10 cellular contexts compared by ENCODE assay signal in the genomic region with DNA sequence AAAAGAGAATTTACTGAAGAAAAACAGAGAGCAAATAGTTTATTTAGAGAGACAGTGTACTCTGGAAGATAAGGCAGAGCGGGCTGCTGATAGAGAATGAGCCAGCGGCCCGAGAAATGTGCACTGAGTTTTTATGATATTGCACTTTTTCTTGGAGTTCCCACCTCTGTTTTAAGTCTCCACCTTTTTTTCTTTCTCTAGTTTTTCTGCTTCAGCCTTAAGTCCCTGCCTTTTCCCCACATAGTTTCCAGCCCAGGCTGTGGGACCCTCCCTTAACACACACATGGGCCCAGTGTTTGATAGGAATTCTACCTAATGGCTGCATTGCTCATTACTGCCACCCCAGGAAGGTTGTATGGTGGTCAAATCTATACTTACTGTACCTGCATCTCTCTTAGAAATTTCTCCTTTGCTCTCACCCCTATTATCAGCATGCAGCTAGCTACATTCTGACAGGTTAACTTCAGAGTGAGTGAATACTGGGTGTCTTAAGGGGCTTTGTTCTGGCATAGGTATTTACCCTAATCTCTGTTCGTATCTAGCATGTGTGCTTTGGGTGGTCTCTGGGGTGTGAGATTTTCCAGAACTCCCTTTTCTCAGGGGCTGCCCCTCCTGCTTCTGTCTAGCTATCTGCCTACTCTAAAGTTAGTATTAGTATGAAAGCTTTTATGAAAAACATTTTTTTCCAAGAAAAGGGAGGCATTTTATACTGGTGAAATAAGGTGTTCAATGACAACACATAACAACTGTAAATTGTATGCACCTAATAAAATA.
DNase-seq lines count a peak whose midpoint lies in the region; ATAC-seq and TF ChIP-seq lines count a peak whose summit lies in the region.
"Had no signal": no experiment of that assay in that cellular context is flagged by ENCODE, and none has a peak within 500 bp of the region (broad histone marks: within the 10 kb centered on the region; RNA-seq: fewer than 3 reads in every experiment).

No MANE protein-coding gene starts in this region.

- H3K27me3 Mint-ChIP-seq in stimulated activated naive B cell treated with anti-CD40 and anti-IgM and Interleukin-4, amounts not matched to agents 10 μg/mL and 1 μg/mL and 100 μg/mL, for 72 hours, result no peaks in the 10 kb centered on the region
- H3K27me3 Mint-ChIP-seq: activated naive CD8-positive, alpha-beta T cell had no signal

- H3K36me3 Mint-ChIP-seq in stimulated activated naive B cell treated with anti-CD40 and anti-IgM and Interleukin-4, amounts not matched to agents 10 μg/mL and 1 μg/mL and 100 μg/mL, for 72 hours, result peaks cover 0 to 6% of the 10 kb centered on the region in 2 donors
- H3K36me3 Mint-ChIP-seq: activated naive CD8-positive, alpha-beta T cell had no signal

- no peak overlapping the region for H3K4me3 Mint-ChIP-seq in stimulated activated naive B cell treated with anti-CD40 and anti-IgM and Interleukin-4, amounts not matched to agents 10 μg/mL and 1 μg/mL and 100 μg/mL, for 72 hours
- H3K4me3 Mint-ChIP-seq: activated naive CD8-positive, alpha-beta T cell had no signal

- H3K4me3 ChIP-seq in epithelial cell of esophagus (ENCODE audit: low read length), result no peak overlapping the region

- ATAC-seq in stimulated activated naive B cell treated with anti-CD40 and anti-IgM and Interleukin-4, amounts not matched to agents 10 μg/mL and 1 μg/mL and 100 μg/mL, for 72 hours (replicated peaks), result no peak
- no peak for ATAC-seq in HG03108 (IDR thresholded peaks at IDR 0.05; ENCODE audit: unreplicated experiment)

- H3K4me1 Mint-ChIP-seq in stimulated activated naive B cell treated with anti-CD40 and anti-IgM and Interleukin-4, amounts not matched to agents 10 μg/mL and 1 μg/mL and 100 μg/mL, for 72 hours, result peaks cover 39 to 45% of the 10 kb centered on the region in 2 donors

- DNase-seq in NCI-H69 (lab: John Stamatoyannopoulos, UW) (peak; percentile 5), epithelial cell of esophagus (ENCODE audit: low read depth) (no peak), SHP77 (lab: John Stamatoyannopoulos, UW) (no peak), NCI-H748 treated with DMSO at 0.1 percent for 48 hours (lab: John Stamatoyannopoulos, UW) (no peak)
- no peak for DNase-seq in stimulated activated naive B cell treated with anti-CD40 and anti-IgM and Interleukin-4, amounts not matched to agents 10 μg/mL and 1 μg/mL and 100 μg/mL, for 72 hours
- DNase-seq: NCI-H1694, SIG-M5 had no signal

- TF ChIP-seq CTCF in GM12872 (IDR thresholded peaks at IDR 0.05; ENCODE audit: insufficient read depth, low read depth, low read length) (0 out of 3 replicates have a peak, but pooled peaks have one; percentile 26), epithelial cell of esophagus (IDR thresholded peaks at IDR 0.05; ENCODE audit: insufficient read depth, low read depth, low read length, missing control alignments) (peak; percentile 27)

- no peaks in the 10 kb centered on the region for H3K9me3 Mint-ChIP-seq in stimulated activated naive B cell treated with anti-CD40 and anti-IgM and Interleukin-4, amounts not matched to agents 10 μg/mL and 1 μg/mL and 100 μg/mL, for 72 hours

- H3K27ac Mint-ChIP-seq in stimulated activated naive B cell treated with anti-CD40 and anti-IgM and Interleukin-4, amounts not matched to agents 10 μg/mL and 1 μg/mL and 100 μg/mL, for 72 hours, result peak overlapping the region; percentile 27
- H3K27ac Mint-ChIP-seq: activated naive CD8-positive, alpha-beta T cell had no signal
